ENCODE assay signal across 1 cellular context in genomic region chr2:95076705-95077520, GRCh38.
TF ChIP-seq lines count a peak whose summit lies in the region.

No MANE protein-coding gene starts in this region.

TF ChIP-seq in neural cell, 6 proteins besides CTCF, POLR2A, EP300 and RAD21 (continued from another document):
- TF ChIP-seq REST (IDR thresholded peaks at IDR 0.05; ENCODE audit: borderline replicate concordance) (no peak), SMC3 (conservative IDR thresholded peaks at IDR 0.05; ENCODE audit: poor library complexity) (peak; percentile 77)
TF ChIP-seq in neural cell: peak in this region for 1.
